ENCODE assay signal across 11 cellular contexts in genomic region chr7:2478387-2478760, GRCh38. TPM values are rescaled to one million over a fixed set of nuclear protein-coding genes. Genes with fewer than 3 reads are reported as not detected.
DNase-seq lines count a peak whose midpoint lies in the region; ATAC-seq, FAIRE-seq and TF ChIP-seq lines count a peak whose summit lies in the region.
"Had no signal": no experiment of that assay in that cellular context is flagged by ENCODE, and none has a peak within 500 bp of the region (broad histone marks: within the 10 kb centered on the region; RNA-seq: fewer than 3 reads in every experiment).

No MANE protein-coding gene starts in this region.

- H3K56ac ChIP-seq in H1 (replicated peaks; ENCODE audit: insufficient read length, low read depth, low read length), result no peak overlapping the region

- FAIRE-seq in H1 (lab: Jason Lieb, UNC), result no peak

- H3K4me1 ChIP-seq in H1 (replicated peaks in 1 of 4; ENCODE audit: control insufficient read depth in 3 of 4, insufficient read depth in 4 of 4, low read length in 3 of 4), result peaks cover 0 to 34% (median 20%) of the 10 kb centered on the region in 4 experiments; a peak in 6 of 7 replicates
- H3K4me1 ChIP-seq in osteoblast (ENCODE audit: insufficient read depth, low read length), result peaks cover 14% of the 10 kb centered on the region

- POLR2A ChIA-PET in H1 (lab: Charles Lee; ENCODE audit: partially characterized antibody), result interaction anchor here (2.1 to 2.5 kb wide), 2 partner anchors 10 to 46 kb away, joined by 8 to 11 read pairs; no protein-coding TSS in a partner anchor

- peak overlapping the region; percentile 68 for H4K91ac ChIP-seq in H1 (replicated peaks; ENCODE audit: insufficient read length, low read length)

- H3K4ac ChIP-seq in H1 (replicated peaks; ENCODE audit: insufficient read length, low read depth, low read length), result peak overlapping the region; percentile 44

- H3K14ac ChIP-seq in H1 (ENCODE audit: insufficient read length), result no peak overlapping the region

- no peak for TF ChIP-seq EP300 in H1 (IDR thresholded peaks at IDR 0.05; ENCODE audit: borderline replicate concordance in 1 of 2, low read depth in 2 of 2, low read length in 2 of 2)

- H2BK12ac ChIP-seq in H1 (ENCODE audit: low read depth, low read length), result peak overlapping the region; percentile 97; the same call in 1 of the 2 replicates

- H4K20me1 ChIP-seq in H1 (replicated peaks in 1 of 2; ENCODE audit: control insufficient read depth in 1 of 2, insufficient read depth in 2 of 2, low read length in 2 of 2) (no peaks in the 10 kb centered on the region), osteoblast (ENCODE audit: insufficient read depth, low read length) (no peaks in the 10 kb centered on the region)

- H2AK5ac ChIP-seq in H1 (ENCODE audit: low read depth, low read length), result no peak overlapping the region

- no peak overlapping the region for H2AFZ ChIP-seq in H1 (ENCODE audit: low read length)
- peak overlapping the region; percentile 68 for H2AFZ ChIP-seq in osteoblast (ENCODE audit: low read length)

- H3K36me3 Mint-ChIP-seq in activated T-cell treated with anti-CD3 and anti-CD28 coated beads, Interleukin-2, amount 50 U/mL, for 24 hours (ENCODE audit: low read depth), result no peaks in the 10 kb centered on the region

- WGBS in H1 (ENCODE audit: extremely low coverage in 1 of 2, insufficient coverage in 1 of 2, insufficient read length in 1 of 2, insufficient replicate concordance in 2 of 2, low coverage in 1 of 2, low lambda C conversion rate in 2 of 2, missing lambda C conversion rate in 1 of 2), 2 experiments, result 83% methylated on average over 11 of the region's 11 CpGs; no CpG with 5 or more reads in 1 of the 2 experiments

- H3K4me3 ChIP-seq in H1 (ENCODE audit: extremely low read depth in 1 of 4, insufficient read depth in 2 of 4, low read depth in 3 of 4, low read length in 4 of 4) (no peak overlapping the region), osteoblast (ENCODE audit: insufficient read depth, low read length) (no peak overlapping the region)

- no peak overlapping the region; the same call in 1 of the 2 replicates for H4K8ac ChIP-seq in H1 (ENCODE audit: extremely low read depth, insufficient read depth, low read length)

- H3K9me3 Mint-ChIP-seq in activated T-cell treated with anti-CD3 and anti-CD28 coated beads, Interleukin-2, amount 50 U/mL, for 24 hours, result peaks cover 4% of the 10 kb centered on the region

- 0 out of 2 replicates have a peak overlapping the region, but pooled peaks have one; percentile 80 for H2BK20ac ChIP-seq in H1 (ENCODE audit: low read length)

- H3K27me3 Mint-ChIP-seq in activated T-cell treated with anti-CD3 and anti-CD28 coated beads, Interleukin-2, amount 50 U/mL, for 24 hours, result no peaks in the 10 kb centered on the region

- H3K9ac ChIP-seq in H1 (replicated peaks in 1 of 4; ENCODE audit: extremely low read depth in 1 of 4, low read depth in 3 of 4, low read length in 3 of 4), result no peak overlapping the region

- no peak for TF ChIP-seq RAD21 in H1 (IDR thresholded peaks at IDR 0.05 in 1 of 2, conservative IDR thresholded peaks at IDR 0.05 in 1 of 2; ENCODE audit: low read depth in 2 of 2, low read length in 2 of 2)

- H3K79me1 ChIP-seq in H1 (ENCODE audit: low read depth, low read length), result no peaks in the 10 kb centered on the region

- no peak overlapping the region for H2BK120ac ChIP-seq in H1 (replicated peaks; ENCODE audit: low read depth, low read length)

- no peaks in the 10 kb centered on the region; a peak in 2 of 7 replicates for H3K27me3 ChIP-seq in H1 (replicated peaks in 1 of 4; ENCODE audit: control insufficient read depth in 3 of 4, extremely low read depth in 1 of 4, insufficient read depth in 3 of 4, low read length in 3 of 4)
- H3K27me3 ChIP-seq in osteoblast (ENCODE audit: insufficient read depth, low read length), result no peaks in the 10 kb centered on the region

- TF ChIP-seq POLR2A in H1 (IDR thresholded peaks at IDR 0.05; ENCODE audit: control extremely low read depth in 1 of 2, low read depth in 2 of 2, low read length in 2 of 2), result no peak

- H4K5ac ChIP-seq in H1 (ENCODE audit: insufficient read length, low read depth, low read length), result no peak overlapping the region

- ATAC-seq in HG03139 (IDR thresholded peaks at IDR 0.05; ENCODE audit: unreplicated experiment), result no peak

- H3K9me3 ChIP-seq in H1 (ENCODE audit: insufficient read depth in 2 of 2, low read depth in 1 of 2, low read length in 1 of 2) (no peaks in the 10 kb centered on the region; a peak in 1 of 4 replicates), osteoblast (ENCODE audit: low read depth, low read length) (peaks cover 3% of the 10 kb centered on the region)
- H3K9me3 ChIP-seq: neutrophil had no signal

- H3K27ac ChIP-seq in C4-2B (peak overlapping the region; percentile 79), H1 (ENCODE audit: low read depth, low read length) (no peak overlapping the region), osteoblast (ENCODE audit: low read depth, low read length) (peak overlapping the region; percentile 11)
- H3K27ac ChIP-seq: neutrophil had no signal

- no peak overlapping the region for H3K18ac ChIP-seq in H1 (ENCODE audit: extremely low read depth, low read length)

- CTCF ChIA-PET in H1 (lab: Charles Lee; ENCODE audit: partially characterized antibody), result interaction anchor here (0.5 to 3.6 kb wide), 16 partner anchors 8 to 192 kb away, joined by 3 to 24 read pairs (median 4); no protein-coding TSS in a partner anchor

- H3K23ac ChIP-seq in H1 (ENCODE audit: insufficient read length), result no peak overlapping the region

- H3K23me2 ChIP-seq in H1 (ENCODE audit: low read depth, low read length), result no peaks in the 10 kb centered on the region; the same call in 1 of the 2 replicates

- H3K4me2 ChIP-seq in H1 (ENCODE audit: insufficient read depth in 1 of 2, low read depth in 2 of 2, low read length in 2 of 2) (no peak overlapping the region), osteoblast (ENCODE audit: insufficient read depth, low read length) (peak overlapping the region; percentile 3)

- no peak overlapping the region for H3K27ac Mint-ChIP-seq in activated T-cell treated with anti-CD3 and anti-CD28 coated beads, Interleukin-2, amount 50 U/mL, for 24 hours

- no peaks in the 10 kb centered on the region for H3K79me2 ChIP-seq in H1 (ENCODE audit: control insufficient read depth in 1 of 2, insufficient read depth in 2 of 2, low read length in 2 of 2)
- no peaks in the 10 kb centered on the region for H3K79me2 ChIP-seq in osteoblast (ENCODE audit: insufficient read depth, low read length)

- H3K36me3 ChIP-seq in H1 (ENCODE audit: control insufficient read depth in 2 of 4, insufficient read depth in 4 of 4, low read length in 3 of 4), result no peaks in the 10 kb centered on the region
- H3K36me3 ChIP-seq in osteoblast (ENCODE audit: insufficient read depth, low read length), result no peaks in the 10 kb centered on the region
- H3K36me3 ChIP-seq: neutrophil had no signal

- DNase-seq in MV-4-11 (lab: John Stamatoyannopoulos, UW) (peak; percentile 35), H1 (ENCODE audit: low read depth in 1 of 2, low spot score in 2 of 2) (no peak), osteoblast (ENCODE audit: insufficient read length, low spot score, missing footprints) (peak; percentile 99), NAMALWA (ENCODE audit: low spot score) (no peak), NCI-H1694 (lab: John Stamatoyannopoulos, UW) (no peak)
- no peak for DNase-seq in activated T-cell treated with anti-CD3 and anti-CD28 coated beads, Interleukin-2, amount 50 U/mL, for 24 hours
- DNase-seq: DMS79 treated with DMSO at 0.1 percent for 48 hours had no signal

- peaks cover 3% of the 10 kb centered on the region for H3K4me1 Mint-ChIP-seq in activated T-cell treated with anti-CD3 and anti-CD28 coated beads, Interleukin-2, amount 50 U/mL, for 24 hours (ENCODE audit: low read depth)

- H2BK15ac ChIP-seq in H1 (ENCODE audit: low read length), result peak overlapping the region; percentile 99

- peak overlapping the region; percentile 78; the same call in 1 of the 2 replicates for H2BK5ac ChIP-seq in H1 (ENCODE audit: low read depth, low read length)

- H3K4me3 Mint-ChIP-seq in activated T-cell treated with anti-CD3 and anti-CD28 coated beads, Interleukin-2, amount 50 U/mL, for 24 hours, result no peak overlapping the region

- TF ChIP-seq CTCF in C4-2B (conservative IDR thresholded peaks at IDR 0.05) (no peak), H1 (IDR thresholded peaks at IDR 0.05; ENCODE audit: control extremely low read depth in 1 of 3, insufficient read depth in 1 of 3, low read depth in 1 of 3, low read length in 3 of 3) (no peak), osteoblast (IDR thresholded peaks at IDR 0.05; ENCODE audit: extremely low read depth, low read depth, low read length) (no peak)

TF ChIP-seq in H1, 55 proteins besides CTCF, POLR2A, EP300 and RAD21 (continues in another document):
- TF ChIP-seq POU5F1 (IDR thresholded peaks at IDR 0.05; ENCODE audit: low read depth, low read length), result no peak
- TF ChIP-seq TBP (IDR thresholded peaks at IDR 0.05; ENCODE audit: low read depth, low read length), result no peak
- TF ChIP-seq SRF (IDR thresholded peaks at IDR 0.05; ENCODE audit: low read depth, low read length), result no peak
- no peak for TF ChIP-seq KDM4A (IDR thresholded peaks at IDR 0.05; ENCODE audit: low read depth, low read length, severe bottlenecking)

RNA-seq across cellular contexts. Expression of gene GRIFIN, which starts 2.2 kb away (rescaled TPM):
- total RNA-seq in H1 (2021; fragmentation: NEBNext Ultra II Directional; extraction: Animal tissue kit (Norgen Biotek cat#: 25700)), result not detected in 2 replicates
- not detected in 2 replicates for polyA plus RNA-seq in H1 (2011; rRNA removed)
- not detected for polyA plus RNA-seq in H1 (2011; cell fraction: cytosol; rRNA removed)
- polyA plus RNA-seq in H1 (2011; cell fraction: nucleus; rRNA removed), result not detected
- polyA plus RNA-seq in H1 (2012, experiment 1 of 2), result not detected in 4 replicates
- polyA plus RNA-seq in H1 (2012, experiment 2 of 2), result not detected
- not detected for polyA plus RNA-seq in H1 (2013, experiment 1 of 2)
- not detected for polyA plus RNA-seq in H1 (2013, experiment 2 of 2)
- polyA minus RNA-seq in H1 (2011; rRNA and poly(A)+ RNA removed), result not detected in 2 replicates
- polyA minus RNA-seq in H1 (2011; cell fraction: cytosol; rRNA and poly(A)+ RNA removed), result not detected
- polyA minus RNA-seq in H1 (2011; cell fraction: nucleus; rRNA and poly(A)+ RNA removed), result not detected
- total RNA-seq in osteoblast, result not detected in 2 replicates
- total RNA-seq: fibroblast of villous mesenchyme had no signal

RNA-seq across cellular contexts. Expression of gene LFNG, which starts 41.2 kb away (rescaled TPM):
- total RNA-seq in H1 (2021; fragmentation: NEBNext Ultra II Directional; extraction: Animal tissue kit (Norgen Biotek cat#: 25700)), result 28.9 and 31.6 TPM in 2 replicates
- polyA plus RNA-seq in H1 (2011; rRNA removed), result 35.6 and 53.0 TPM in 2 replicates
- polyA plus RNA-seq in H1 (2011; cell fraction: cytosol; rRNA removed), result 34.6 TPM
- polyA plus RNA-seq in H1 (2011; cell fraction: nucleus; rRNA removed), result 59.9 TPM
- polyA plus RNA-seq in H1 (2012, experiment 1 of 2), result 25.2 to 37.3 TPM (median 35.0 TPM) in 4 replicates
- 31.6 TPM for polyA plus RNA-seq in H1 (2012, experiment 2 of 2)
- polyA plus RNA-seq in H1 (2013, experiment 1 of 2), result 26.6 TPM
- polyA plus RNA-seq in H1 (2013, experiment 2 of 2), result 29.4 TPM
- 15.4 and 17.4 TPM in 2 replicates for polyA minus RNA-seq in H1 (2011; rRNA and poly(A)+ RNA removed)
- polyA minus RNA-seq in H1 (2011; cell fraction: cytosol; rRNA and poly(A)+ RNA removed), result 36.6 TPM
- polyA minus RNA-seq in H1 (2011; cell fraction: nucleus; rRNA and poly(A)+ RNA removed), result 37.5 TPM
- total RNA-seq in osteoblast, result 16.2 and 21.0 TPM in 2 replicates

Comparison
In these comparisons a context has a peak if more than half of its experiments do, and no peak if none do; other contexts are left out.
1. DNase-seq: peak in MV-4-11 (single experiment) and osteoblast (single experiment); none in H1 (0 of 2), NAMALWA (single experiment), activated T-cell treated with anti-CD3 and anti-CD28 coated beads, Interleukin-2, amount 50 U/mL, for 24 hours (single experiment) and NCI-H1694 (single experiment).